ENCODE assay signal across 1 cellular context in the genomic region with DNA sequence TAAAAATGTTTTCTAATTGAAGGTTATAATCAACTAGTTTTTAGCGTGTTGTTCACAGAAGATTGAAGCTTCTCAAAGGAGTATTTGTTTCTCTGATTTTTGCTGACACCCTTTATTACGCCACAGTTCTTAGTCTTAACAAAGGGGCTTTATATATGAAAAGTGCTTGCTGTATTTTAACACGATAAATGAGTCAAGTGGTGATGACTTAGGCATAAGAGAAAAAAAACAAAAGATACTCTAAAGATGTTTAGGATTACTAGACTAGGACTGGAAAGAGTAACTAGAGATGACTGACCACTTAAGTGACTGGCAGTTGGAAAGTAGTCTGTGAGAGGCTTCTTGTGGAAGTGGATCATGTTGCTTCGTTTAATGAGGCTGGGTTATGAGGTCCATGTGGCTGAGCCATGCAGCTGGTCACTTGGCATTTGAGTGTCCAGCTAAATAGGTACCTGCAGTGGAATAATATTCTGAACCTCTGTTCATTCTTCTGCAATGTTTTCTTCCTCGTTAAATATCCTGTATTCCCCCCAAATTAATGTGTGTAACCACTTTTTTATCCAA.
TF ChIP-seq lines count a peak whose summit lies in the region.

No MANE protein-coding gene starts in this region.

TF ChIP-seq in HepG2, 621 proteins besides CTCF, POLR2A, EP300 and RAD21 (continued from another document):
- no peak for TF ChIP-seq ZNF335 (CRISPR knock-in tag; IDR thresholded peaks at IDR 0.05)
- no peak for TF ChIP-seq ZNF552 (CRISPR knock-in tag; IDR thresholded peaks at IDR 0.05; ENCODE audit: borderline replicate concordance)
- TF ChIP-seq ZNF235 (CRISPR knock-in tag; IDR thresholded peaks at IDR 0.05; ENCODE audit: borderline replicate concordance) = no peak
- no peak for TF ChIP-seq STAT5B (CRISPR knock-in tag; IDR thresholded peaks at IDR 0.05)
- 0 out of 2 replicates have a peak, but pooled peaks have one; percentile 11 for TF ChIP-seq MAFF (IDR thresholded peaks at IDR 0.05; ENCODE audit: low read depth, low read length)
- no peak for TF ChIP-seq TMF1 (CRISPR knock-in tag; IDR thresholded peaks at IDR 0.05; ENCODE audit: low read depth)
- no peak for TF ChIP-seq RELA (CRISPR knock-in tag; IDR thresholded peaks at IDR 0.05)
- TF ChIP-seq JUNB (CRISPR knock-in tag; IDR thresholded peaks at IDR 0.05; ENCODE audit: borderline replicate concordance) = no peak
- TF ChIP-seq MEF2D (CRISPR knock-in tag; IDR thresholded peaks at IDR 0.05) = no peak
- no peak for TF ChIP-seq SIN3A (IDR thresholded peaks at IDR 0.05; ENCODE audit: borderline replicate concordance, low read depth, low read length)
